ENCODE assay signal across 14 cellular contexts in the genomic region with DNA sequence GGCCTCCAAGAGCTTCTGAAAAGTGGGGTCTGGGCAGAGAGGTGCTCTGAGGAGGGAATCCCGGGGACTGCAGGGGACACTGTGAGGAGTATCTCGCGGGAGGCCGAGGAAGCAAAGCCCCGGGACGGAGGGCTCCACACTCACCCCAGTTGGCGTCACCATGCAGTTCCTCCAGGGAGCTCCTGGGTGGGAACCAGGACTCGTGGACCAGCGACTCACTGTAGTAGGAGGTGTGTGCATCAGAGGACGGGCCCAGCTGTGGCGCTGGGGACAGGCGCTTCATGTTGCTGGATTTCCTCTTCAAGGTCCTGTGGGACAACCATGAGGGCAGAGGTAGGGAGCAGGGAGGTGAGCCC. TPM values are rescaled to one million over a fixed set of nuclear protein-coding genes. Genes with fewer than 3 reads are reported as not detected.
DNase-seq lines count a peak whose midpoint lies in the region; ATAC-seq, FAIRE-seq and TF ChIP-seq lines count a peak whose summit lies in the region.
"Had no signal": no experiment of that assay in that cellular context is flagged by ENCODE, and none has a peak within 500 bp of the region (broad histone marks: within the 10 kb centered on the region; RNA-seq: fewer than 3 reads in every experiment).

No MANE protein-coding gene starts in this region.

- POLR2A ChIA-PET in K562 (lab: Yijun Ruan, JAX), result interaction anchor here (1.5 kb wide), 1 partner anchor 8 kb away, joined by 7 read pairs; no protein-coding TSS in a partner anchor

- H3K9me3 ChIP-seq in BLaER1 treated with 17β-estradiol and CSF1 and Interleukin-3, amounts not matched to agents 10 nM and 100 nM (replicated peaks in 1 of 11), result no peaks in the 10 kb centered on the region
- no peaks in the 10 kb centered on the region for H3K9me3 ChIP-seq in K562 (replicated peaks; ENCODE audit: control insufficient read depth, insufficient read depth, low read depth, low read length)

- H3K9me3 Mint-ChIP-seq in IgD-negative memory B cell (no peaks in the 10 kb centered on the region), natural killer cell (no peaks in the 10 kb centered on the region)

- in situ Hi-C loops in K562 (cut with MboI), result no loop called here

- TF ChIP-seq CTCF in K562 (IDR thresholded peaks at IDR 0.05 in 2 of 3, conservative IDR thresholded peaks at IDR 0.05 in 1 of 3; ENCODE audit: insufficient read depth in 2 of 3, low read depth in 1 of 3, low read length in 3 of 3), result no peak
- TF ChIP-seq CTCF in natural killer cell (IDR thresholded peaks at IDR 0.05), result no peak

- H2AFZ ChIP-seq in K562 (ENCODE audit: low read depth, low read length), result no peak overlapping the region

- no peaks in the 10 kb centered on the region for H3K9me1 ChIP-seq in K562 (ENCODE audit: control insufficient read depth, insufficient read depth, low read length)

- H3K79me2 ChIP-seq in K562 (ENCODE audit: control insufficient read depth, insufficient read depth, low read length), result peaks cover 19% of the 10 kb centered on the region

- no peak for TF ChIP-seq EP300 in K562 (IDR thresholded peaks at IDR 0.05; ENCODE audit: low read length)

- H4K20me1 ChIP-seq in BLaER1 treated with 17β-estradiol and CSF1 and Interleukin-3, amounts not matched to agents 10 nM and 100 nM, result peaks cover 30 to 73% (median 56%) of the 10 kb centered on the region in 11 experiments; a peak in 21 of 22 replicates
- H4K20me1 ChIP-seq in K562 (replicated peaks; ENCODE audit: control insufficient read depth, insufficient read depth, low read length), result no peaks in the 10 kb centered on the region; the same call in 1 of the 2 replicates

- H3K36me3 ChIP-seq in BLaER1 treated with 17β-estradiol and CSF1 and Interleukin-3, amounts not matched to agents 10 nM and 100 nM, result peaks cover 54 to 78% (median 72%) of the 10 kb centered on the region in 11 experiments
- peaks cover 58% of the 10 kb centered on the region; the same call in 2 of the 3 replicates for H3K36me3 ChIP-seq in K562 (ENCODE audit: control insufficient read depth, insufficient read depth, low read length)

- no peak for TF ChIP-seq POLR2A in K562 (conservative IDR thresholded peaks at IDR 0.05)

- ATAC-seq in K562, result no peak
- ATAC-seq in natural killer cell, result no peak
- ATAC-seq in HG03442 (IDR thresholded peaks at IDR 0.05; ENCODE audit: unreplicated experiment), result no peak
- no peak for ATAC-seq in GM19324 (IDR thresholded peaks at IDR 0.05; ENCODE audit: low FRiP score, unreplicated experiment)

- peak overlapping the region; percentile 33 to 99 (median 94); a peak in 19 of 20 replicates for H3K4me3 ChIP-seq in BLaER1 treated with 17β-estradiol and CSF1 and Interleukin-3, amounts not matched to agents 10 nM and 100 nM
- H3K4me3 ChIP-seq in K562, result no peak overlapping the region
- H3K4me3 ChIP-seq: lung had no signal

- H3K4me1 ChIP-seq in BLaER1 treated with 17β-estradiol and CSF1 and Interleukin-3, amounts not matched to agents 10 nM and 100 nM, result peaks cover 46 to 61% (median 54%) of the 10 kb centered on the region in 10 experiments
- peaks cover 4 to 17% of the 10 kb centered on the region in 2 experiments; a peak in 4 of 5 replicates for H3K4me1 ChIP-seq in K562 (replicated peaks in 1 of 2; ENCODE audit: control insufficient read depth in 2 of 2, insufficient read depth in 2 of 2, low read length in 2 of 2)

- no peak for FAIRE-seq in K562 (lab: Jason Lieb, UNC)
- FAIRE-seq: frontal cortex, TTC549 had no signal

- CTCF ChIA-PET in K562 (lab: Yijun Ruan, JAX; ENCODE audit: low intra/inter-chr PET ratio), result no interaction called here

- intact Hi-C loops in K562 (cut with micrococcal nuclease) (no loop called here), natural killer cell (cut with micrococcal nuclease) (loop anchor here (10.0 kb wide), 1 partner anchor 246 kb away; a partner anchor contains a TSS)

- no peak for DNase-seq in K562 (ENCODE audit: extremely low read depth in 1 of 4, low spot score in 3 of 4)
- DNase-seq in natural killer cell, result no peak
- no peak for DNase-seq in HCEC 1CT
- DNase-seq in epidermal melanocyte (ENCODE audit: insufficient read length, low spot score), result no peak
- DNase-seq: GOT3, IMR-90, NCI-H2081 treated with DMSO at 0.1 percent for 48 hours had no signal

- H3K27ac ChIP-seq in BLaER1 treated with 17β-estradiol and CSF1 and Interleukin-3, amounts not matched to agents 10 nM and 100 nM, result peak overlapping the region; percentile 57 to 99 (median 98); a peak in 21 of 22 replicates
- H3K27ac ChIP-seq in K562 (ENCODE audit: extremely low read depth, low read depth, low read length), result no peak overlapping the region

- 90% methylated on average over 2 of the region's 12 CpGs for WGBS in K562 (ENCODE audit: insufficient coverage, low coverage, missing lambda C conversion rate)

- H3K4me1 Mint-ChIP-seq in IgD-negative memory B cell, result peaks cover 22 to 30% (median 29%) of the 10 kb centered on the region in 3 donors
- peaks cover 44 to 63% of the 10 kb centered on the region in 2 donors for H3K4me1 Mint-ChIP-seq in natural killer cell

- TF ChIP-seq RAD21 in K562 (CRISPR knock-in tag; conservative IDR thresholded peaks at IDR 0.05 in 1 of 2, IDR thresholded peaks at IDR 0.05 in 1 of 2), result no peak

- peak overlapping the region; percentile 86 to 100 (median 98) for H3K4me2 ChIP-seq in BLaER1 treated with 17β-estradiol and CSF1 and Interleukin-3, amounts not matched to agents 10 nM and 100 nM
- H3K4me2 ChIP-seq in K562 (ENCODE audit: insufficient read depth, low read length), result no peak overlapping the region

- H3K27me3 Mint-ChIP-seq in IgD-negative memory B cell, result no peaks in the 10 kb centered on the region
- H3K27me3 Mint-ChIP-seq in natural killer cell (ENCODE audit: low read depth in 2 of 2), result no peaks in the 10 kb centered on the region

- peak overlapping the region; percentile 58 to 98 (median 97); a peak in 21 of 22 replicates for H3K9ac ChIP-seq in BLaER1 treated with 17β-estradiol and CSF1 and Interleukin-3, amounts not matched to agents 10 nM and 100 nM
- no peak overlapping the region for H3K9ac ChIP-seq in K562 (ENCODE audit: insufficient read depth in 1 of 2, low read depth in 2 of 2, low read length in 2 of 2)

- no TSS peak for BruUV-seq in K562 (replicated peaks; lab: Mats Ljungman, UMichigan)

- H3K36me3 Mint-ChIP-seq in IgD-negative memory B cell (peaks cover 10% of the 10 kb centered on the region), natural killer cell (peaks cover 7% of the 10 kb centered on the region)

- peak overlapping the region; percentile 96 to 100 (median 98) for H3K27ac Mint-ChIP-seq in IgD-negative memory B cell
- peak overlapping the region; percentile 88 to 98 for H3K27ac Mint-ChIP-seq in natural killer cell

- peak overlapping the region; percentile 84 to 99 (median 96) for H3K4me3 Mint-ChIP-seq in IgD-negative memory B cell
- H3K4me3 Mint-ChIP-seq in natural killer cell, result peak overlapping the region; percentile 99

- no peaks in the 10 kb centered on the region for H3K27me3 ChIP-seq in BLaER1 treated with 17β-estradiol and CSF1 and Interleukin-3, amounts not matched to agents 10 nM and 100 nM
- no peaks in the 10 kb centered on the region for H3K27me3 ChIP-seq in K562 (ENCODE audit: control insufficient read depth in 2 of 2, insufficient read depth in 2 of 2, low read length in 2 of 2)

RNA-seq across cellular contexts. Expression of a gene that starts 4.8 kb away (rescaled TPM):
- polyA plus RNA-seq in IgD-negative memory B cell (206 TPM), K562 (2011; rRNA removed) (16.7 and 26.9 TPM in 2 replicates), K562 (2014; fragmentation: Illumina TruSeq; extraction: Trizol) (13.8 and 22.6 TPM in 2 replicates), K562 (2014; fragmentation: Nextera tagmentation; extraction: Ambion mirVana) (under 1 TPM; 0.11 to 0.21 TPM), K562 (2014; rRNA removed) (27.8 and 31.5 TPM in 2 replicates)
- total RNA-seq in K562 (2011; cell fraction: chromatin; rRNA removed; ENCODE audit: low replicate concordance), result 38.9 and 115 TPM in 2 replicates
- 125 TPM in 2 replicates for total RNA-seq in K562 (2011; cell fraction: nucleolus; rRNA removed)
- 65.3 and 80.1 TPM in 2 replicates for total RNA-seq in K562 (2011; cell fraction: nucleoplasm; rRNA removed)
- total RNA-seq in K562 (2014; rRNA removed) (31.0 and 42.6 TPM in 2 replicates), K562 (2014; rRNA removed; fragmentation: Illumina TruSeq; extraction: Trizol) (5.2 and 7.1 TPM in 2 replicates), K562 (2015; rRNA removed; fragmentation: Illumina TruSeq; extraction: Trizol) (18.2 and 19.5 TPM in 2 replicates), K562 (2021) (37.2 and 38.8 TPM in 2 replicates), natural killer cell (1,000 to 10,000 TPM in 1 of 3 donors, 100 to 1,000 TPM in 2; 882 to 1,056 (median 886) TPM)
- 23.3 and 36.3 TPM in 2 replicates for polyA plus RNA-seq in K562 (2011; cell fraction: cytosol; rRNA removed)
- polyA plus RNA-seq in K562 (2011; cell fraction: nucleus; rRNA removed), result 62.6 and 82.3 TPM in 2 replicates
- polyA plus RNA-seq in K562 (2012), result 27.0 and 67.0 TPM in 2 replicates
- polyA minus RNA-seq in K562 (2011; rRNA and poly(A)+ RNA removed), result 9.1 and 19.4 TPM in 2 replicates
- polyA minus RNA-seq in K562 (2011; cell fraction: cytosol; rRNA and poly(A)+ RNA removed), result 28.2 and 36.8 TPM in 2 replicates
- polyA minus RNA-seq in K562 (2011; cell fraction: nucleus; rRNA and poly(A)+ RNA removed), result 28.8 and 33.5 TPM in 2 replicates

RNA-seq across cellular contexts. Expression of a gene that starts 42.9 kb away (rescaled TPM):
- polyA plus RNA-seq in IgD-negative memory B cell (9.0 TPM), K562 (2011; rRNA removed) (6.9 and 8.9 TPM in 2 replicates), K562 (2014; fragmentation: Illumina TruSeq; extraction: Trizol) (9.4 and 11.3 TPM in 2 replicates), K562 (2014; fragmentation: Nextera tagmentation; extraction: Ambion mirVana) (under 1 TPM; 0.20 to 0.70 TPM), K562 (2014; rRNA removed) (7.8 and 8.3 TPM in 2 replicates)
- 3.5 and 3.8 TPM in 2 replicates for total RNA-seq in K562 (2011; cell fraction: chromatin; rRNA removed; ENCODE audit: low replicate concordance)
- total RNA-seq in K562 (2011; cell fraction: nucleolus; rRNA removed), result 4.2 and 5.8 TPM in 2 replicates
- 4.4 and 4.5 TPM in 2 replicates for total RNA-seq in K562 (2011; cell fraction: nucleoplasm; rRNA removed)
- total RNA-seq in K562 (2014; rRNA removed) (5.2 and 7.5 TPM in 2 replicates), K562 (2014; rRNA removed; fragmentation: Illumina TruSeq; extraction: Trizol) (4.2 and 4.7 TPM in 2 replicates), K562 (2015; rRNA removed; fragmentation: Illumina TruSeq; extraction: Trizol) (4.7 and 5.6 TPM in 2 replicates), K562 (2021) (5.9 and 6.1 TPM in 2 replicates), natural killer cell (1 to 10 TPM; 5.4 to 9.8 (median 6.2) TPM)
- polyA plus RNA-seq in K562 (2011; cell fraction: cytosol; rRNA removed), result 10.5 and 12.7 TPM in 2 replicates
- polyA plus RNA-seq in K562 (2011; cell fraction: nucleus; rRNA removed), result 8.2 and 8.3 TPM in 2 replicates
- polyA plus RNA-seq in K562 (2012), result 6.6 and 12.2 TPM in 2 replicates
- 3.1 and 3.3 TPM in 2 replicates for polyA minus RNA-seq in K562 (2011; rRNA and poly(A)+ RNA removed)
- polyA minus RNA-seq in K562 (2011; cell fraction: cytosol; rRNA and poly(A)+ RNA removed), result 1.7 and 1.8 TPM in 2 replicates
- polyA minus RNA-seq in K562 (2011; cell fraction: nucleus; rRNA and poly(A)+ RNA removed), result 1.8 and 2.8 TPM in 2 replicates

RNA-seq across cellular contexts. Expression of a gene that starts 45.3 kb away (rescaled TPM):
- polyA plus RNA-seq in IgD-negative memory B cell, result 46.7 TPM
- 178 and 289 TPM in 2 replicates for total RNA-seq in K562 (2011; cell fraction: chromatin; rRNA removed; ENCODE audit: low replicate concordance)
- total RNA-seq in K562 (2011; cell fraction: nucleolus; rRNA removed), result 122 and 125 TPM in 2 replicates
- total RNA-seq in K562 (2011; cell fraction: nucleoplasm; rRNA removed), result 108 and 125 TPM in 2 replicates
- 24.4 and 25.0 TPM in 2 replicates for total RNA-seq in K562 (2014; rRNA removed)
- 14.5 and 17.5 TPM in 2 replicates for total RNA-seq in K562 (2014; rRNA removed; fragmentation: Illumina TruSeq; extraction: Trizol)
- 15.9 and 16.0 TPM in 2 replicates for total RNA-seq in K562 (2015; rRNA removed; fragmentation: Illumina TruSeq; extraction: Trizol)
- total RNA-seq in K562 (2021), result 43.0 and 53.2 TPM in 2 replicates
- 23.3 and 38.4 TPM in 2 replicates for polyA plus RNA-seq in K562 (2011; rRNA removed)
- polyA plus RNA-seq in K562 (2011; cell fraction: cytosol; rRNA removed), result 17.9 and 20.7 TPM in 2 replicates
- polyA plus RNA-seq in K562 (2011; cell fraction: nucleus; rRNA removed), result 79.8 and 120 TPM in 2 replicates
- polyA plus RNA-seq in K562 (2012), result 22.5 and 29.8 TPM in 2 replicates
- polyA plus RNA-seq in K562 (2014; fragmentation: Illumina TruSeq; extraction: Trizol), result 30.6 and 38.6 TPM in 2 replicates
- under 1 TPM; 0.83 to 0.95 TPM for polyA plus RNA-seq in K562 (2014; fragmentation: Nextera tagmentation; extraction: Ambion mirVana)
- 30.9 and 32.6 TPM in 2 replicates for polyA plus RNA-seq in K562 (2014; rRNA removed)
- polyA minus RNA-seq in K562 (2011; rRNA and poly(A)+ RNA removed), result 57.9 and 59.7 TPM in 2 replicates
- 24.3 and 38.6 TPM in 2 replicates for polyA minus RNA-seq in K562 (2011; cell fraction: cytosol; rRNA and poly(A)+ RNA removed)
- polyA minus RNA-seq in K562 (2011; cell fraction: nucleus; rRNA and poly(A)+ RNA removed), result 57.2 and 62.2 TPM in 2 replicates
- 100 to 1,000 TPM; 236 to 259 (median 249) TPM for total RNA-seq in natural killer cell

RNA-seq across cellular contexts. Expression of a gene that starts 50.3 kb away (rescaled TPM):
- 5.4 TPM for polyA plus RNA-seq in IgD-negative memory B cell
- total RNA-seq in K562 (2011; cell fraction: chromatin; rRNA removed; ENCODE audit: low replicate concordance), result 36.0 and 46.4 TPM in 2 replicates
- 31.5 and 32.4 TPM in 2 replicates for total RNA-seq in K562 (2011; cell fraction: nucleolus; rRNA removed)
- 31.9 and 36.6 TPM in 2 replicates for total RNA-seq in K562 (2011; cell fraction: nucleoplasm; rRNA removed)
- 28.0 and 33.9 TPM in 2 replicates for total RNA-seq in K562 (2014; rRNA removed)
- 30.0 and 30.4 TPM in 2 replicates for total RNA-seq in K562 (2014; rRNA removed; fragmentation: Illumina TruSeq; extraction: Trizol)
- total RNA-seq in K562 (2015; rRNA removed; fragmentation: Illumina TruSeq; extraction: Trizol), result 26.0 and 26.7 TPM in 2 replicates
- total RNA-seq in K562 (2021), result 36.7 and 39.1 TPM in 2 replicates
- polyA plus RNA-seq in K562 (2011; rRNA removed), result 31.6 and 31.8 TPM in 2 replicates
- polyA plus RNA-seq in K562 (2011; cell fraction: cytosol; rRNA removed), result 34.7 and 36.9 TPM in 2 replicates
- 35.2 and 39.9 TPM in 2 replicates for polyA plus RNA-seq in K562 (2011; cell fraction: nucleus; rRNA removed)
- polyA plus RNA-seq in K562 (2012), result 25.7 and 27.9 TPM in 2 replicates
- 33.0 and 34.1 TPM in 2 replicates for polyA plus RNA-seq in K562 (2014; fragmentation: Illumina TruSeq; extraction: Trizol)
- 1 to 10 TPM; 8.9 to 9.5 TPM for polyA plus RNA-seq in K562 (2014; fragmentation: Nextera tagmentation; extraction: Ambion mirVana)
- 30.4 and 30.7 TPM in 2 replicates for polyA plus RNA-seq in K562 (2014; rRNA removed)
- polyA minus RNA-seq in K562 (2011; rRNA and poly(A)+ RNA removed), result 19.3 and 25.4 TPM in 2 replicates
- polyA minus RNA-seq in K562 (2011; cell fraction: cytosol; rRNA and poly(A)+ RNA removed), result 19.6 and 27.1 TPM in 2 replicates
- 9.8 and 16.9 TPM in 2 replicates for polyA minus RNA-seq in K562 (2011; cell fraction: nucleus; rRNA and poly(A)+ RNA removed)
- 100 to 1,000 TPM; 123 to 165 (median 128) TPM for total RNA-seq in natural killer cell

Comparison
In these comparisons a context has a peak if more than half of its experiments do, and no peak if none do; other contexts are left out.
1. H3K9ac ChIP-seq: peak in BLaER1 treated with 17β-estradiol and CSF1 and Interleukin-3, amounts not matched to agents 10 nM and 100 nM (11 of 11); none in K562 (0 of 2).
2. RNA of a gene that starts 4.8 kb away (total RNA-seq): 882 to 1,056 TPM in natural killer cell; 5.2 to 125 TPM in K562; every median in the first group is over 4 times any median in the second.